34 cellular contexts compared by ENCODE assay signal in genomic region chr3:68172039-68172438, GRCh38.
"Had no signal": no experiment of that assay in that cellular context is flagged by ENCODE, and none has a peak within 500 bp of the region (broad histone marks: within the 10 kb centered on the region; RNA-seq: fewer than 3 reads in every experiment).

No MANE protein-coding gene starts in this region.

- H3K27me3 ChIP-seq: MG63 had no signal

- H3K9me3 ChIP-seq: MG63 had no signal

- DNase-seq: Karpas-422, Kasumi-1, MG63, MM.1S, NCI-H1048, NCI-H1092, NCI-H1092 treated with DMSO at 0.1 percent for 48 hours, NCI-H1105, NCI-H1105 treated with DMSO at 0.1 percent for 48 hours, NCI-H1417, NCI-H1417 treated with DMSO at 0.1 percent for 48 hours, NCI-H1436, NCI-H1436 treated with DMSO at 0.1 percent for 48 hours, NCI-H146, NCI-H1694, NCI-H1694 treated with DMSO at 0.1 percent for 48 hours, NCI-H187, NCI-H187 treated with DMSO at 0.1 percent for 48 hours, NCI-H1930, NCI-H2029, NCI-H2029 treated with DMSO at 0.1 percent for 48 hours, NCI-H2081, NCI-H2081 treated with DMSO at 0.1 percent for 48 hours, NCI-H2107, NCI-H2171, NCI-H2171 treated with DMSO at 0.1 percent for 48 hours, NCI-H2227 treated with DMSO at 0.1 percent for 48 hours, NCI-H226, NCI-H345, NCI-H446, NCI-H446 treated with DMSO at 0.1 percent for 48 hours, NCI-H510A, NCI-H510A treated with DMSO at 0.1 percent for 48 hours, NCI-H524 had no signal

- H3K4me3 ChIP-seq: MG63 had no signal

- H3K36me3 ChIP-seq: MG63 had no signal
